2 cellular contexts compared by ENCODE assay signal in the genomic region with DNA sequence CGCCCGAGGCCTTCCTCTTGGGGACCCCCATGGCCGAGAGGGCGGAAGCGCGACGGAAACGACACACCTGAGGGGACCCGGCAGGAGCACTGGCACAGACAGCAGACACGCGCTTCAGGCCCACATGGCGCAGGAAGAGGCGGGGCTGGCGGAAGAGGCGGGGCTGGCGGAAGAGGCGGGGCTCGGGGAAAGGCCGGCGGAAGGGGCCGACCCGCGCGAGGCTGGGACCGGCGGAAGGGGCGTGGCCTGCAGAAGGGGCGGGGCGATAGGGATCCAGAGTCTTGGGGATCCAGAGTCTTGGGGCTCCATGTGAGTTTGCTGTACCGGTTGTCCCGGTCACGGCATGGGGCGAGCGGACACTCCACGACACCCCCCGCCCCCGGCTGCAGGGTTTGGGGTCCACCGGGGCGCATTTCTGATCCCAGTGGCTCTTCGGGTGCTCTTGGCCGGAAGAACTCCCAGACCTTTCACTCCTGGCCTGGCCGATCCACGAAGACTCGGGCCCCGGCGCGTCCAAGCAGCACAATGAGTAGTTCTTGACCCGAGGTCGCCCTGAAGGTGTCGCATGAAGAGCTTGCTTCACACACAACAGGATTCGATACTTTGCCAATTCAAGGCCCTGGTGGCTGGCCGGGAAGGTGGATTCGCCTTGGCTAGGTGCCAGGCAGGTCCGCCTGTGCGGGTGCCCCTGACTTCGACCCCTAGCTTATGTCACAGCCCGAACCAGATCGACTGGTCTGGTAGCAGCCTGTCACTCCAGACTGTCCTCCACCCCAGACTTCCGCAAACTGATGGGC.
A peak's percentile ranks its signal among the peaks of the same experiment; 100 is the strongest.
TF ChIP-seq lines count a peak whose summit lies in the region.

A gene with protein sequence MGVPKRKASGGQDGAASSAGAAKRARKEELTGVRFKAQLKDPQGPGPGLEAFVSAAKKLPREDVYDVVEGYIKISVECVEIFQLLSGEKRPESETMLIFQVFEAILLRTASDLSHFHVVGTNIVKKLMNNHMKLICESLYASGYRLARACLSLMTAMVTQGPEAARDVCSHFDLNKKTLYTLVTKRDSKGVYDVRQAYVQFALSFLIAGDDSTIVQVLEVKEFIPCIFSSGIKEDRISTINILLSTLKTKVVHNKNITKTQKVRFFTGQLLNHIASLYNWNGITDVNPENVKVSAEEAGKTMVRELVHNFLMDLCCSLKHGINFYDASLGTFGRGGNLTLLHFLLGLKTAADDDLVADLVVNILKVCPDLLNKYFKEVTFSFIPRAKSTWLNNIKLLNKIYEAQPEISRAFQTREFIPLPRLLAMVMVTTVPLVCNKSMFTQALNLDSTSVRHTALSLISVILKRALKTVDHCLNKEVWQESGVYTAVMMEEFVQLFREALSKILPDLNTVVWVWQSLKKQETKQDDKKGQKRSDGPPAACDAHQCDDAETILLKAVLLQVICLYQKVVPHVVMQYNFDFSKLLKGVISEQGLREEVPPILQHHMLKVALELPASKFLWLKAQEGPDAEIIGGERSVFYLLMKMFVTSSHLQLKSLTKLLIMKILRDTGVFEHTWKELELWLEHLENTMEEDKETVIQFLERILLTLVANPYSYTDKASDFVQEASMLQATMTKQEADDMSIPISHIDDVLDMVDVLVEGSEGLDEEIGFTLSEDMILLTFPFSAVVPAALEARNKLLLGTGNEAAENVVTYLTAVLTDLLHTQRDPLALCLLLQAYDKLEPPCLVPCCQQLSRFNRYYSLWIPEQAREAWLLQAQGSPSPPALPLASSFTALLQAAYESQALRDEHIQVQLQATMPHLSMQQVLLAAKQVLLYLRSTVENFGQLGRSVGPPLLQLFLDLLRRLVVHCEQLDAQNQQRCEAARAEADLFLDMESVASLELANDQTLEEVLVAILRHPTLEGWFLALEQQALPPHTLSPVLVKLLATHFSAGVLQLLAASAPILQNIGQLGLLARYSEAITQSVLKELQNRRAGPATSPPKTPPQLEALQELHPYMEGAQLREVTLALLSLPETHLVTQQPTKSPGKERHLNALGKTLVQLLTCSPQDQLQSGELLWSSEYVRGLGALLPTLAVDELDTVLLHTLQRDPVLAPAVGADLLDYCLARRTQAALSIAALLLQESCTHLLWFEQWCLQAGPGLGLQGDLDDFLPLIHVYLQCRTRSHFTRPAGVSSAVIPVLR (N-terminal part only) (minus strand): TSS at position 133 of the 797 bp plus-strand sequence. CDS start 102 bp downstream, at position 31.

TF ChIP-seq in HEK293, 187 proteins besides CTCF, POLR2A, EP300 and RAD21 (continued from another document and continues in another):
- TF ChIP-seq, protein P1, sequence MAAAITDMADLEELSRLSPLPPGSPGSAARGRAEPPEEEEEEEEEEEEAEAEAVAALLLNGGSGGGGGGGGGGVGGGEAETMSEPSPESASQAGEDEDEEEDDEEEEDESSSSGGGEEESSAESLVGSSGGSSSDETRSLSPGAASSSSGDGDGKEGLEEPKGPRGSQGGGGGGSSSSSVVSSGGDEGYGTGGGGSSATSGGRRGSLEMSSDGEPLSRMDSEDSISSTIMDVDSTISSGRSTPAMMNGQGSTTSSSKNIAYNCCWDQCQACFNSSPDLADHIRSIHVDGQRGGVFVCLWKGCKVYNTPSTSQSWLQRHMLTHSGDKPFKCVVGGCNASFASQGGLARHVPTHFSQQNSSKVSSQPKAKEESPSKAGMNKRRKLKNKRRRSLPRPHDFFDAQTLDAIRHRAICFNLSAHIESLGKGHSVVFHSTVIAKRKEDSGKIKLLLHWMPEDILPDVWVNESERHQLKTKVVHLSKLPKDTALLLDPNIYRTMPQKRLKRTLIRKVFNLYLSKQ (tag by site-specific recombination; IDR thresholded peaks at IDR 0.05; ENCODE audit: borderline replicate concordance): no peak
- TF ChIP-seq, protein P2, sequence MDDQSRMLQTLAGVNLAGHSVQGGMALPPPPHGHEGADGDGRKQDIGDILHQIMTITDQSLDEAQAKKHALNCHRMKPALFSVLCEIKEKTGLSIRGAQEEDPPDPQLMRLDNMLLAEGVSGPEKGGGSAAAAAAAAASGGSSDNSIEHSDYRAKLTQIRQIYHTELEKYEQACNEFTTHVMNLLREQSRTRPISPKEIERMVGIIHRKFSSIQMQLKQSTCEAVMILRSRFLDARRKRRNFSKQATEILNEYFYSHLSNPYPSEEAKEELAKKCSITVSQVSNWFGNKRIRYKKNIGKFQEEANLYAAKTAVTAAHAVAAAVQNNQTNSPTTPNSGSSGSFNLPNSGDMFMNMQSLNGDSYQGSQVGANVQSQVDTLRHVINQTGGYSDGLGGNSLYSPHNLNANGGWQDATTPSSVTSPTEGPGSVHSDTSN (CRISPR knock-in tag; IDR thresholded peaks at IDR 0.05): 0 out of 2 replicates have a peak, but pooled peaks have one; percentile 62
- TF ChIP-seq ZNF350 (tag by site-specific recombination; IDR thresholded peaks at IDR 0.05): no peak
- TF ChIP-seq MZF1 (tag by site-specific recombination; IDR thresholded peaks at IDR 0.05; ENCODE audit: borderline replicate concordance): no peak
- TF ChIP-seq ZNF530 (tag by site-specific recombination; IDR thresholded peaks at IDR 0.05; ENCODE audit: low read depth): no peak
- TF ChIP-seq, protein P3, sequence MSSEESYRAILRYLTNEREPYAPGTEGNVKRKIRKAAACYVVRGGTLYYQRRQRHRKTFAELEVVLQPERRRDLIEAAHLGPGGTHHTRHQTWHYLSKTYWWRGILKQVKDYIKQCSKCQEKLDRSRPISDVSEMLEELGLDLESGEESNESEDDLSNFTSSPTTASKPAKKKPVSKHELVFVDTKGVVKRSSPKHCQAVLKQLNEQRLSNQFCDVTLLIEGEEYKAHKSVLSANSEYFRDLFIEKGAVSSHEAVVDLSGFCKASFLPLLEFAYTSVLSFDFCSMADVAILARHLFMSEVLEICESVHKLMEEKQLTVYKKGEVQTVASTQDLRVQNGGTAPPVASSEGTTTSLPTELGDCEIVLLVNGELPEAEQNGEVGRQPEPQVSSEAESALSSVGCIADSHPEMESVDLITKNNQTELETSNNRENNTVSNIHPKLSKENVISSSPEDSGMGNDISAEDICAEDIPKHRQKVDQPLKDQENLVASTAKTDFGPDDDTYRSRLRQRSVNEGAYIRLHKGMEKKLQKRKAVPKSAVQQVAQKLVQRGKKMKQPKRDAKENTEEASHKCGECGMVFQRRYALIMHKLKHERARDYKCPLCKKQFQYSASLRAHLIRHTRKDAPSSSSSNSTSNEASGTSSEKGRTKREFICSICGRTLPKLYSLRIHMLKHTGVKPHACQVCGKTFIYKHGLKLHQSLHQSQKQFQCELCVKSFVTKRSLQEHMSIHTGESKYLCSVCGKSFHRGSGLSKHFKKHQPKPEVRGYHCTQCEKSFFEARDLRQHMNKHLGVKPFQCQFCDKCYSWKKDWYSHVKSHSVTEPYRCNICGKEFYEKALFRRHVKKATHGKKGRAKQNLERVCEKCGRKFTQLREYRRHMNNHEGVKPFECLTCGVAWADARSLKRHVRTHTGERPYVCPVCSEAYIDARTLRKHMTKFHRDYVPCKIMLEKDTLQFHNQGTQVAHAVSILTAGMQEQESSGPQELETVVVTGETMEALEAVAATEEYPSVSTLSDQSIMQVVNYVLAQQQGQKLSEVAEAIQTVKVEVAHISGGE (tag by site-specific recombination; conservative IDR thresholded peaks at IDR 0.05; ENCODE audit: low read depth): peak; percentile 96
- TF ChIP-seq ZNF426 (tag by site-specific recombination; IDR thresholded peaks at IDR 0.05): no peak
- TF ChIP-seq ZNF785 (tag by site-specific recombination; IDR thresholded peaks at IDR 0.05): no peak
- no peak for TF ChIP-seq ZNF571 (tag by site-specific recombination; IDR thresholded peaks at IDR 0.05)
- no peak for TF ChIP-seq ZNF670 (tag by site-specific recombination; IDR thresholded peaks at IDR 0.05; ENCODE audit: low read depth)
- TF ChIP-seq, protein P4, sequence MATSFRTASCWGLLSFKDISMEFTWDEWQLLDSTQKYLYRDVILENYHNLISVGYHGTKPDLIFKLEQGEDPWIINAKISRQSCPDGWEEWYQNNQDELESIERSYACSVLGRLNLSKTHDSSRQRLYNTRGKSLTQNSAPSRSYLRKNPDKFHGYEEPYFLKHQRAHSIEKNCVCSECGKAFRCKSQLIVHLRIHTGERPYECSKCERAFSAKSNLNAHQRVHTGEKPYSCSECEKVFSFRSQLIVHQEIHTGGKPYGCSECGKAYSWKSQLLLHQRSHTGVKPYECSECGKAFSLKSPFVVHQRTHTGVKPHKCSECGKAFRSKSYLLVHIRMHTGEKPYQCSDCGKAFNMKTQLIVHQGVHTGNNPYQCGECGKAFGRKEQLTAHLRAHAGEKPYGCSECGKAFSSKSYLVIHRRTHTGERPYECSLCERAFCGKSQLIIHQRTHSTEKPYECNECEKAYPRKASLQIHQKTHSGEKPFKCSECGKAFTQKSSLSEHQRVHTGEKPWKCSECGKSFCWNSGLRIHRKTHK (tag by site-specific recombination; IDR thresholded peaks at IDR 0.05): no peak

TF ChIP-seq in SK-N-SH, 30 proteins besides CTCF, POLR2A, EP300 and RAD21 (continued from another document):
- TF ChIP-seq, protein P5, sequence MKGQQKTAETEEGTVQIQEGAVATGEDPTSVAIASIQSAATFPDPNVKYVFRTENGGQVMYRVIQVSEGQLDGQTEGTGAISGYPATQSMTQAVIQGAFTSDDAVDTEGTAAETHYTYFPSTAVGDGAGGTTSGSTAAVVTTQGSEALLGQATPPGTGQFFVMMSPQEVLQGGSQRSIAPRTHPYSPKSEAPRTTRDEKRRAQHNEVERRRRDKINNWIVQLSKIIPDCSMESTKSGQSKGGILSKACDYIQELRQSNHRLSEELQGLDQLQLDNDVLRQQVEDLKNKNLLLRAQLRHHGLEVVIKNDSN (IDR thresholded peaks at IDR 0.05; ENCODE audit: borderline replicate concordance, low read depth): peak; percentile 49; the same call in 1 of the 2 replicates
- TF ChIP-seq SIN3A (IDR thresholded peaks at IDR 0.05; ENCODE audit: borderline replicate concordance, low read depth, low read length) (peak; percentile 93), NFIC (IDR thresholded peaks at IDR 0.05; ENCODE audit: borderline replicate concordance) (peak; percentile 65), TAF1 (IDR thresholded peaks at IDR 0.05; ENCODE audit: borderline replicate concordance, low read depth, low read length) (peak; percentile 63; the same call in 1 of the 2 replicates), FOXJ3 (CRISPR knock-in tag; IDR thresholded peaks at IDR 0.05) (0 out of 2 replicates have a peak, but pooled peaks have one; percentile 51), ELF1 (IDR thresholded peaks at IDR 0.05) (0 out of 2 replicates have a peak, but pooled peaks have one; percentile 54), FOSL2 (IDR thresholded peaks at IDR 0.05; ENCODE audit: borderline replicate concordance, low read depth) (no peak), FOXM1 (IDR thresholded peaks at IDR 0.05; ENCODE audit: low read depth) (no peak), EZH2phosphoT487 (IDR thresholded peaks at IDR 0.05; ENCODE audit: borderline replicate concordance, low read depth) (no peak), GABPA (IDR thresholded peaks at IDR 0.05; ENCODE audit: low read depth) (peak; percentile 92), RXRA (IDR thresholded peaks at IDR 0.05; ENCODE audit: borderline replicate concordance, low read depth) (no peak)
- TF ChIP-seq, protein P2 (IDR thresholded peaks at IDR 0.05): 0 out of 2 replicates have a peak, but pooled peaks have one; percentile 15
- TF ChIP-seq, protein P6, sequence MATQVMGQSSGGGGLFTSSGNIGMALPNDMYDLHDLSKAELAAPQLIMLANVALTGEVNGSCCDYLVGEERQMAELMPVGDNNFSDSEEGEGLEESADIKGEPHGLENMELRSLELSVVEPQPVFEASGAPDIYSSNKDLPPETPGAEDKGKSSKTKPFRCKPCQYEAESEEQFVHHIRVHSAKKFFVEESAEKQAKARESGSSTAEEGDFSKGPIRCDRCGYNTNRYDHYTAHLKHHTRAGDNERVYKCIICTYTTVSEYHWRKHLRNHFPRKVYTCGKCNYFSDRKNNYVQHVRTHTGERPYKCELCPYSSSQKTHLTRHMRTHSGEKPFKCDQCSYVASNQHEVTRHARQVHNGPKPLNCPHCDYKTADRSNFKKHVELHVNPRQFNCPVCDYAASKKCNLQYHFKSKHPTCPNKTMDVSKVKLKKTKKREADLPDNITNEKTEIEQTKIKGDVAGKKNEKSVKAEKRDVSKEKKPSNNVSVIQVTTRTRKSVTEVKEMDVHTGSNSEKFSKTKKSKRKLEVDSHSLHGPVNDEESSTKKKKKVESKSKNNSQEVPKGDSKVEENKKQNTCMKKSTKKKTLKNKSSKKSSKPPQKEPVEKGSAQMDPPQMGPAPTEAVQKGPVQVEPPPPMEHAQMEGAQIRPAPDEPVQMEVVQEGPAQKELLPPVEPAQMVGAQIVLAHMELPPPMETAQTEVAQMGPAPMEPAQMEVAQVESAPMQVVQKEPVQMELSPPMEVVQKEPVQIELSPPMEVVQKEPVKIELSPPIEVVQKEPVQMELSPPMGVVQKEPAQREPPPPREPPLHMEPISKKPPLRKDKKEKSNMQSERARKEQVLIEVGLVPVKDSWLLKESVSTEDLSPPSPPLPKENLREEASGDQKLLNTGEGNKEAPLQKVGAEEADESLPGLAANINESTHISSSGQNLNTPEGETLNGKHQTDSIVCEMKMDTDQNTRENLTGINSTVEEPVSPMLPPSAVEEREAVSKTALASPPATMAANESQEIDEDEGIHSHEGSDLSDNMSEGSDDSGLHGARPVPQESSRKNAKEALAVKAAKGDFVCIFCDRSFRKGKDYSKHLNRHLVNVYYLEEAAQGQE (IDR thresholded peaks at IDR 0.05; ENCODE audit: low read depth, low read length): no peak
- TF ChIP-seq, protein P7, sequence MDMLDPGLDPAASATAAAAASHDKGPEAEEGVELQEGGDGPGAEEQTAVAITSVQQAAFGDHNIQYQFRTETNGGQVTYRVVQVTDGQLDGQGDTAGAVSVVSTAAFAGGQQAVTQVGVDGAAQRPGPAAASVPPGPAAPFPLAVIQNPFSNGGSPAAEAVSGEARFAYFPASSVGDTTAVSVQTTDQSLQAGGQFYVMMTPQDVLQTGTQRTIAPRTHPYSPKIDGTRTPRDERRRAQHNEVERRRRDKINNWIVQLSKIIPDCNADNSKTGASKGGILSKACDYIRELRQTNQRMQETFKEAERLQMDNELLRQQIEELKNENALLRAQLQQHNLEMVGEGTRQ (IDR thresholded peaks at IDR 0.05; ENCODE audit: borderline replicate concordance, low read depth, low read length): no peak
TF ChIP-seq in SK-N-SH: peak in this region for 11.
